ENCODE assay signal across 2 cellular contexts in the genomic region with DNA sequence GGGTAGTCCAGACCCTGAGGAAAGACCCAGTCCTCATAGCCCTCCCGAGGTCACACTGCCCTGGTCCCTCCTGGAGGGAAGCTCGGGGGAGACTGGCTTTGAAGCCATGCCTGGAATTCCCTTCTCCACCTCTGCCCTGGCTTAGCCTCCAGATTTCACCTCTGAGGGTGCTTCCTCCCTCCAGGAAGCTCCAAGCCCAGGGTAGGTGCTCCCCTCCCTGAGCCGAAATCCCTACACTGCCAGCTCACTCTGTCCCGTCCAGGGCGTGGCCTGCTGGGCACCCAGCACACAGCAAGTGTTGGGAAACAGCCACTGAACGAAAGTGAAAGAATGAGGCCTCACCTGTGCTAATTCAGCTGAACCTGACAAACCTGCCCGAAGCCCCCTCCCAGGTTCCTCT.
TF ChIP-seq lines count a peak whose summit lies in the region.

No MANE protein-coding gene starts in this region.

TF ChIP-seq in liver, 16 proteins besides CTCF, POLR2A, EP300 and RAD21:
- no peak for TF ChIP-seq MAX (IDR thresholded peaks at IDR 0.05)
- TF ChIP-seq HNF4G (IDR thresholded peaks at IDR 0.05), result no peak
- peak; percentile 70 for TF ChIP-seq SP1 (IDR thresholded peaks at IDR 0.05)
- TF ChIP-seq, protein P1, sequence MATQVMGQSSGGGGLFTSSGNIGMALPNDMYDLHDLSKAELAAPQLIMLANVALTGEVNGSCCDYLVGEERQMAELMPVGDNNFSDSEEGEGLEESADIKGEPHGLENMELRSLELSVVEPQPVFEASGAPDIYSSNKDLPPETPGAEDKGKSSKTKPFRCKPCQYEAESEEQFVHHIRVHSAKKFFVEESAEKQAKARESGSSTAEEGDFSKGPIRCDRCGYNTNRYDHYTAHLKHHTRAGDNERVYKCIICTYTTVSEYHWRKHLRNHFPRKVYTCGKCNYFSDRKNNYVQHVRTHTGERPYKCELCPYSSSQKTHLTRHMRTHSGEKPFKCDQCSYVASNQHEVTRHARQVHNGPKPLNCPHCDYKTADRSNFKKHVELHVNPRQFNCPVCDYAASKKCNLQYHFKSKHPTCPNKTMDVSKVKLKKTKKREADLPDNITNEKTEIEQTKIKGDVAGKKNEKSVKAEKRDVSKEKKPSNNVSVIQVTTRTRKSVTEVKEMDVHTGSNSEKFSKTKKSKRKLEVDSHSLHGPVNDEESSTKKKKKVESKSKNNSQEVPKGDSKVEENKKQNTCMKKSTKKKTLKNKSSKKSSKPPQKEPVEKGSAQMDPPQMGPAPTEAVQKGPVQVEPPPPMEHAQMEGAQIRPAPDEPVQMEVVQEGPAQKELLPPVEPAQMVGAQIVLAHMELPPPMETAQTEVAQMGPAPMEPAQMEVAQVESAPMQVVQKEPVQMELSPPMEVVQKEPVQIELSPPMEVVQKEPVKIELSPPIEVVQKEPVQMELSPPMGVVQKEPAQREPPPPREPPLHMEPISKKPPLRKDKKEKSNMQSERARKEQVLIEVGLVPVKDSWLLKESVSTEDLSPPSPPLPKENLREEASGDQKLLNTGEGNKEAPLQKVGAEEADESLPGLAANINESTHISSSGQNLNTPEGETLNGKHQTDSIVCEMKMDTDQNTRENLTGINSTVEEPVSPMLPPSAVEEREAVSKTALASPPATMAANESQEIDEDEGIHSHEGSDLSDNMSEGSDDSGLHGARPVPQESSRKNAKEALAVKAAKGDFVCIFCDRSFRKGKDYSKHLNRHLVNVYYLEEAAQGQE (IDR thresholded peaks at IDR 0.05), result no peak
- TF ChIP-seq ATF3 (IDR thresholded peaks at IDR 0.05), result no peak
- peak in 1 of 2 donors; percentile 56 for TF ChIP-seq HNF4A (conservative IDR thresholded peaks at IDR 0.05)
- TF ChIP-seq GABPA (IDR thresholded peaks at IDR 0.05 in 1 of 2, conservative IDR thresholded peaks at IDR 0.05 in 1 of 2), result no peak
- TF ChIP-seq NR2F2 (IDR thresholded peaks at IDR 0.05), result no peak
- no peak for TF ChIP-seq FOXA2 (IDR thresholded peaks at IDR 0.05)
- no peak for TF ChIP-seq JUND (IDR thresholded peaks at IDR 0.05)
- TF ChIP-seq RXRA (IDR thresholded peaks at IDR 0.05), result peak; percentile 31 to 61
- TF ChIP-seq, protein P2, sequence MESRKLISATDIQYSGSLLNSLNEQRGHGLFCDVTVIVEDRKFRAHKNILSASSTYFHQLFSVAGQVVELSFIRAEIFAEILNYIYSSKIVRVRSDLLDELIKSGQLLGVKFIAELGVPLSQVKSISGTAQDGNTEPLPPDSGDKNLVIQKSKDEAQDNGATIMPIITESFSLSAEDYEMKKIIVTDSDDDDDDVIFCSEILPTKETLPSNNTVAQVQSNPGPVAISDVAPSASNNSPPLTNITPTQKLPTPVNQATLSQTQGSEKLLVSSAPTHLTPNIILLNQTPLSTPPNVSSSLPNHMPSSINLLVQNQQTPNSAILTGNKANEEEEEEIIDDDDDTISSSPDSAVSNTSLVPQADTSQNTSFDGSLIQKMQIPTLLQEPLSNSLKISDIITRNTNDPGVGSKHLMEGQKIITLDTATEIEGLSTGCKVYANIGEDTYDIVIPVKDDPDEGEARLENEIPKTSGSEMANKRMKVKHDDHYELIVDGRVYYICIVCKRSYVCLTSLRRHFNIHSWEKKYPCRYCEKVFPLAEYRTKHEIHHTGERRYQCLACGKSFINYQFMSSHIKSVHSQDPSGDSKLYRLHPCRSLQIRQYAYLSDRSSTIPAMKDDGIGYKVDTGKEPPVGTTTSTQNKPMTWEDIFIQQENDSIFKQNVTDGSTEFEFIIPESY (IDR thresholded peaks at IDR 0.05), result no peak
TF ChIP-seq in liver: peak in this region for 3.

TF ChIP-seq in HepG2, 621 proteins besides CTCF, POLR2A, EP300 and RAD21:
- TF ChIP-seq SOX5 (CRISPR knock-in tag; IDR thresholded peaks at IDR 0.05; ENCODE audit: borderline replicate concordance), result no peak
- TF ChIP-seq, protein P3, sequence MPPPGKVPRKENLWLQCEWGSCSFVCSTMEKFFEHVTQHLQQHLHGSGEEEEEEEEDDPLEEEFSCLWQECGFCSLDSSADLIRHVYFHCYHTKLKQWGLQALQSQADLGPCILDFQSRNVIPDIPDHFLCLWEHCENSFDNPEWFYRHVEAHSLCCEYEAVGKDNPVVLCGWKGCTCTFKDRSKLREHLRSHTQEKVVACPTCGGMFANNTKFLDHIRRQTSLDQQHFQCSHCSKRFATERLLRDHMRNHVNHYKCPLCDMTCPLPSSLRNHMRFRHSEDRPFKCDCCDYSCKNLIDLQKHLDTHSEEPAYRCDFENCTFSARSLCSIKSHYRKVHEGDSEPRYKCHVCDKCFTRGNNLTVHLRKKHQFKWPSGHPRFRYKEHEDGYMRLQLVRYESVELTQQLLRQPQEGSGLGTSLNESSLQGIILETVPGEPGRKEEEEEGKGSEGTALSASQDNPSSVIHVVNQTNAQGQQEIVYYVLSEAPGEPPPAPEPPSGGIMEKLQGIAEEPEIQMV (CRISPR knock-in tag; IDR thresholded peaks at IDR 0.05; ENCODE audit: low read depth), result no peak
- no peak for TF ChIP-seq GZF1 (CRISPR knock-in tag; IDR thresholded peaks at IDR 0.05)
- no peak for TF ChIP-seq ZNF670 (CRISPR knock-in tag; IDR thresholded peaks at IDR 0.05; ENCODE audit: borderline replicate concordance)
- no peak for TF ChIP-seq ZNF766 (CRISPR knock-in tag; IDR thresholded peaks at IDR 0.05; ENCODE audit: borderline replicate concordance)
- no peak for TF ChIP-seq CBFB (CRISPR knock-in tag; IDR thresholded peaks at IDR 0.05)
- TF ChIP-seq PAF1 (CRISPR knock-in tag; IDR thresholded peaks at IDR 0.05), result no peak
- no peak for TF ChIP-seq ZNF737 (CRISPR knock-in tag; IDR thresholded peaks at IDR 0.05; ENCODE audit: borderline replicate concordance)
- no peak for TF ChIP-seq ZNF230 (CRISPR knock-in tag; IDR thresholded peaks at IDR 0.05)
- TF ChIP-seq ATF7 (IDR thresholded peaks at IDR 0.05), result no peak
- no peak for TF ChIP-seq ATF7 (CRISPR knock-in tag; IDR thresholded peaks at IDR 0.05)
- no peak for TF ChIP-seq SSRP1 (CRISPR knock-in tag; IDR thresholded peaks at IDR 0.05)
- no peak for TF ChIP-seq KLF16 (CRISPR knock-in tag; IDR thresholded peaks at IDR 0.05)
